1 cellular context compared by ENCODE assay signal in the genomic region with DNA sequence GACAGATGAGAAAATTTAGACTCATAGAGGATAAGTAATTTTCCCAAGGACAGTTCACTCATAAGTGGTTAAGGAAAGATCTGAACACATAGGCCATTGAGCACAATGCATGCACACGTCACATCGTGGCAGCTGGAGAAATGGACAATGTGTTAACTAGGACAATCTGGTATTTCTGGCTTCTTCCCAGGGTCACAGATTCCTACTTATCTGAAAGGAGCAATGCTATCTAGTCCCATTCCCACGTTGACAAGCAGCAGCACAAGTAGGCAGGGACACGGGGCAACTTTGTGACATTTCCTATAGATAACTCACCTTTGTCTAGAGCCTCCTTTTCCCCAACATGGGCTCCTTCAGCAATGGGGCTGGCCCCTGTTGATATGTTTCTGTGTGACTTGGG.
TF ChIP-seq lines count a peak whose summit lies in the region.

No MANE protein-coding gene starts in this region.

TF ChIP-seq in K562, 482 proteins besides CTCF, POLR2A, EP300 and RAD21 (continued from another document):
- TF ChIP-seq, protein P1, sequence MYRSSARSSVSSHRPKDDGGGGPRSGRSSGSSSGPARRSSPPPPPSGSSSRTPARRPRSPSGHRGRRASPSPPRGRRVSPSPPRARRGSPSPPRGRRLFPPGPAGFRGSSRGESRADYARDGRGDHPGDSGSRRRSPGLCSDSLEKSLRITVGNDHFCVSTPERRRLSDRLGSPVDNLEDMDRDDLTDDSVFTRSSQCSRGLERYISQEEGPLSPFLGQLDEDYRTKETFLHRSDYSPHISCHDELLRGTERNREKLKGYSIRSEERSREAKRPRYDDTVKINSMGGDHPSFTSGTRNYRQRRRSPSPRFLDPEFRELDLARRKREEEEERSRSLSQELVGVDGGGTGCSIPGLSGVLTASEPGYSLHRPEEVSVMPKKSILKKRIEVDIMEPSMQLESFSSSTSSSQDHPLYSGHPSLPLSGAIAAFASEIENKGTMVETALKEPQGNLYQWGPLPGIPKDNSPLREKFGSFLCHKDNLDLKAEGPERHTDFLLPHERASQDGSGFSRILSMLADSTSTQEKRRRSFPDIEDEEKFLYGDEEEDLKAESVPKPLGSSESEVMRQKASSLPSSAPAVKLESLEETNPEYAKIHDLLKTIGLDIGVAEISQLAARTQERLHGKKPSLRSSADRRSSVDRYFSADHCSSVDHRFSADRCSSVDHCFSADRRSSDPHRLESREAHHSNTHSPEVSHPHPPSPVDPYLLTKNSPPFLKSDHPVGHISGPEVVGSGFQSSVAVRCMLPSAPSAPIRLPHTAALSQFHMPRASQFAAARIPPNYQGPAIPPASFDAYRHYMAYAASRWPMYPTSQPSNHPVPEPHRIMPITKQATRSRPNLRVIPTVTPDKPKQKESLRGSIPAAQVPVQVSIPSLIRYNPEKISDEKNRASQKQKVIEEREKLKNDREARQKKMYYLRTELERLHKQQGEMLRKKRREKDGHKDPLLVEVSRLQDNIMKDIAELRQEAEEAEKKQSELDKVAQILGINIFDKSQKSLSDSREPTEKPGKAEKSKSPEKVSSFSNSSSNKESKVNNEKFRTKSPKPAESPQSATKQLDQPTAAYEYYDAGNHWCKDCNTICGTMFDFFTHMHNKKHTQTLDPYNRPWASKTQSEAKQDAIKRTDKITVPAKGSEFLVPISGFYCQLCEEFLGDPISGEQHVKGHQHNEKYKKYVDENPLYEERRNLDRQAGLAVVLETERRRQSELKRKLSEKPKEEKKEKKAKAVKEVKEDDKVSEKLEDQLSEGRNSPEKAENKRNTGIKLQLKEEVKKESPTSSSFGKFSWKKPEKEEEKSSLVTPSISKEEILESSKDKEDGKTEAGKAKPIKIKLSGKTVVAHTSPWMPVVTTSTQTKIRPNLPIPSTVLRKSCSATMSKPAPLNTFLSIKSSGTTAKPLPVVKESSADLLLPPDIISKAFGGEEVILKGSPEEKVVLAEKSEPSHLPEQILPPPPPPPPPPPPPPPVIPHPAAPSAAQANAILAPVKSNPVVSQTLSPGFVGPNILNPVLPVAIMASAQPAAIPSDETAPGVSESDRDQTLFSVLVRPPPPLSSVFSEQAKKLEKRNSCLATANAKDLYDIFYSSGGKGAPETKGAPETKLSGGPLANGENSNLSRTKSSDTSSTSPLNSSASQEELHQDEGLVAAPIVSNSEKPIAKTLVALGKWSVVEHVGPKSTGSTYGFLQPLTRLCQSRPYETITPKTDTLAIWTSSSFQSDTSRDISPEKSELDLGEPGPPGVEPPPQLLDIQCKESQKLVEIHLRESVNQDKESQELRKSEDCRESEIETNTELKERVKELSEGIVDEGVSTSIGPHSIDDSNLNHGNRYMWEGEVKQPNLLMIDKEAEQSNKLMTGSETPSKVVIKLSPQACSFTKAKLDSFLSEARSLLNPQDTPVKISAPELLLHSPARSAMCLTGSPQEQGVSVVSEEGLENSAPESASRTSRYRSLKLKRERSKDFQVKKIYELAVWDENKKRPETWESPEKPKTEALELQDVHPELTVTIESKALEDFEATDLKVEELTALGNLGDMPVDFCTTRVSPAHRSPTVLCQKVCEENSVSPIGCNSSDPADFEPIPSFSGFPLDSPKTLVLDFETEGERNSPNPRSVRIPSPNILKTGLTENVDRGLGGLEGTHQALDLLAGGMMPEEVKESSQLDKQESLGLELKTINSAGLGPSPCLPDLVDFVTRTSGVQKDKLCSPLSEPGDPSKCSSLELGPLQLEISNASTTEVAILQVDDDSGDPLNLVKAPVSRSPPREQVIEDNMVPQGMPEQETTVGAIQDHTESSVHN (IDR thresholded peaks at IDR 0.05; ENCODE audit: borderline replicate concordance in 1 of 2, low read depth in 1 of 2): no peak
- TF ChIP-seq EGR1 (conservative IDR thresholded peaks at IDR 0.05): no peak
- no peak for TF ChIP-seq RBM34 (IDR thresholded peaks at IDR 0.05; ENCODE audit: borderline replicate concordance, insufficient read depth, low read length)
- no peak for TF ChIP-seq TEAD4 (IDR thresholded peaks at IDR 0.05; ENCODE audit: low read length)
- TF ChIP-seq TEAD4 (CRISPR knock-in tag; IDR thresholded peaks at IDR 0.05; ENCODE audit: borderline replicate concordance): no peak
- no peak for TF ChIP-seq SMC3 (conservative IDR thresholded peaks at IDR 0.05; ENCODE audit: insufficient read depth, low read depth, low read length)
- TF ChIP-seq, protein P2, sequence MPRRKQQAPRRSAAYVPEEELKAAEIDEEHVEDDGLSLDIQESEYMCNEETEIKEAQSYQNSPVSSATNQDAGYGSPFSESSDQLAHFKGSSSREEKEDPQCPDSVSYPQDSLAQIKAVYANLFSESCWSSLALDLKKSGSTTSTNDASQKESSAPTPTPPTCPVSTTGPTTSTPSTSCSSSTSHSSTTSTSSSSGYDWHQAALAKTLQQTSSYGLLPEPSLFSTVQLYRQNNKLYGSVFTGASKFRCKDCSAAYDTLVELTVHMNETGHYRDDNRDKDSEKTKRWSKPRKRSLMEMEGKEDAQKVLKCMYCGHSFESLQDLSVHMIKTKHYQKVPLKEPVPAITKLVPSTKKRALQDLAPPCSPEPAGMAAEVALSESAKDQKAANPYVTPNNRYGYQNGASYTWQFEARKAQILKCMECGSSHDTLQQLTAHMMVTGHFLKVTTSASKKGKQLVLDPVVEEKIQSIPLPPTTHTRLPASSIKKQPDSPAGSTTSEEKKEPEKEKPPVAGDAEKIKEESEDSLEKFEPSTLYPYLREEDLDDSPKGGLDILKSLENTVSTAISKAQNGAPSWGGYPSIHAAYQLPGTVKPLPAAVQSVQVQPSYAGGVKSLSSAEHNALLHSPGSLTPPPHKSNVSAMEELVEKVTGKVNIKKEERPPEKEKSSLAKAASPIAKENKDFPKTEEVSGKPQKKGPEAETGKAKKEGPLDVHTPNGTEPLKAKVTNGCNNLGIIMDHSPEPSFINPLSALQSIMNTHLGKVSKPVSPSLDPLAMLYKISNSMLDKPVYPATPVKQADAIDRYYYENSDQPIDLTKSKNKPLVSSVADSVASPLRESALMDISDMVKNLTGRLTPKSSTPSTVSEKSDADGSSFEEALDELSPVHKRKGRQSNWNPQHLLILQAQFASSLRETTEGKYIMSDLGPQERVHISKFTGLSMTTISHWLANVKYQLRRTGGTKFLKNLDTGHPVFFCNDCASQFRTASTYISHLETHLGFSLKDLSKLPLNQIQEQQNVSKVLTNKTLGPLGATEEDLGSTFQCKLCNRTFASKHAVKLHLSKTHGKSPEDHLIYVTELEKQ (CRISPR knock-in tag; IDR thresholded peaks at IDR 0.05): no peak
- TF ChIP-seq, protein P3, sequence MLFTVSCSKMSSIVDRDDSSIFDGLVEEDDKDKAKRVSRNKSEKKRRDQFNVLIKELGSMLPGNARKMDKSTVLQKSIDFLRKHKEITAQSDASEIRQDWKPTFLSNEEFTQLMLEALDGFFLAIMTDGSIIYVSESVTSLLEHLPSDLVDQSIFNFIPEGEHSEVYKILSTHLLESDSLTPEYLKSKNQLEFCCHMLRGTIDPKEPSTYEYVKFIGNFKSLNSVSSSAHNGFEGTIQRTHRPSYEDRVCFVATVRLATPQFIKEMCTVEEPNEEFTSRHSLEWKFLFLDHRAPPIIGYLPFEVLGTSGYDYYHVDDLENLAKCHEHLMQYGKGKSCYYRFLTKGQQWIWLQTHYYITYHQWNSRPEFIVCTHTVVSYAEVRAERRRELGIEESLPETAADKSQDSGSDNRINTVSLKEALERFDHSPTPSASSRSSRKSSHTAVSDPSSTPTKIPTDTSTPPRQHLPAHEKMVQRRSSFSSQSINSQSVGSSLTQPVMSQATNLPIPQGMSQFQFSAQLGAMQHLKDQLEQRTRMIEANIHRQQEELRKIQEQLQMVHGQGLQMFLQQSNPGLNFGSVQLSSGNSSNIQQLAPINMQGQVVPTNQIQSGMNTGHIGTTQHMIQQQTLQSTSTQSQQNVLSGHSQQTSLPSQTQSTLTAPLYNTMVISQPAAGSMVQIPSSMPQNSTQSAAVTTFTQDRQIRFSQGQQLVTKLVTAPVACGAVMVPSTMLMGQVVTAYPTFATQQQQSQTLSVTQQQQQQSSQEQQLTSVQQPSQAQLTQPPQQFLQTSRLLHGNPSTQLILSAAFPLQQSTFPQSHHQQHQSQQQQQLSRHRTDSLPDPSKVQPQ (CRISPR knock-in tag; IDR thresholded peaks at IDR 0.05; ENCODE audit: borderline replicate concordance): no peak
- no peak for TF ChIP-seq TFAM (CRISPR knock-in tag; conservative IDR thresholded peaks at IDR 0.05)
- TF ChIP-seq ZNF586 (CRISPR knock-in tag; conservative IDR thresholded peaks at IDR 0.05): no peak
- TF ChIP-seq SREBF1 (IDR thresholded peaks at IDR 0.05; ENCODE audit: borderline replicate concordance, low read depth, low read length): no peak
- TF ChIP-seq DACH1 (IDR thresholded peaks at IDR 0.05; ENCODE audit: partially characterized antibody): no peak
- no peak for TF ChIP-seq SRSF7 (optimal IDR thresholded peaks at IDR 0.05; ENCODE audit: low read depth, low read length)
- TF ChIP-seq HDAC1 (IDR thresholded peaks at IDR 0.05): no peak
- TF ChIP-seq ZFX (CRISPR knock-in tag; IDR thresholded peaks at IDR 0.05): no peak
- TF ChIP-seq RBM14 (IDR thresholded peaks at IDR 0.05; ENCODE audit: borderline replicate concordance, insufficient read depth, low read depth, low read length): no peak
- no peak for TF ChIP-seq FOS (IDR thresholded peaks at IDR 0.05; ENCODE audit: extremely low read depth, insufficient read length)
- TF ChIP-seq, protein P4, sequence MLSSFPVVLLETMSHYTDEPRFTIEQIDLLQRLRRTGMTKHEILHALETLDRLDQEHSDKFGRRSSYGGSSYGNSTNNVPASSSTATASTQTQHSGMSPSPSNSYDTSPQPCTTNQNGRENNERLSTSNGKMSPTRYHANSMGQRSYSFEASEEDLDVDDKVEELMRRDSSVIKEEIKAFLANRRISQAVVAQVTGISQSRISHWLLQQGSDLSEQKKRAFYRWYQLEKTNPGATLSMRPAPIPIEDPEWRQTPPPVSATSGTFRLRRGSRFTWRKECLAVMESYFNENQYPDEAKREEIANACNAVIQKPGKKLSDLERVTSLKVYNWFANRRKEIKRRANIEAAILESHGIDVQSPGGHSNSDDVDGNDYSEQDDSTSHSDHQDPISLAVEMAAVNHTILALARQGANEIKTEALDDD (IDR thresholded peaks at IDR 0.05): no peak
